Comparison of ENCODE assay signal across 1 cellular context in the genomic region with DNA sequence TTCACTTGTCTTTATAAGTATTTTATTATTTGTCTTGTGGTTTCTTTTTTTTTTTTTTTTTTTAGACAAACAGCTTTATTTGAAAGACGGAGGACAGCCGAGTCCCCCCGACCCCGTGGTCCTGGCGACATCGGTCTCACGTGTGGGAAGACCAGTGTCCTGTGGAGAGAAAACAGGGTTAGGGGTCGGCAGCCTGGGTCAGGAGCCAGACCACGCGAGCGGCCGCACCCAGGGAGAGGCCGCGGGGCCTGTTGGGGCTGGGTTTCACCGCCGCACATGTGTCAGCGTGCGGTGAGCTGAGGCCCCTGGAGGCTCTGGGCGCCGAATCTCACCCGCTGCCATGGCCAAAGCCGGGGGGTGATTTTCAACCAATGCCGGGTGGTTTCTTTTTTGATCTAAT.
A peak's percentile ranks its signal among the peaks of the same experiment; 100 is the strongest.
TF ChIP-seq lines count a peak whose summit lies in the region.

No MANE protein-coding gene starts in this region.

TF ChIP-seq in K562, 482 proteins besides CTCF, POLR2A, EP300 and RAD21 (continued from another document):
- TF ChIP-seq, protein P1, sequence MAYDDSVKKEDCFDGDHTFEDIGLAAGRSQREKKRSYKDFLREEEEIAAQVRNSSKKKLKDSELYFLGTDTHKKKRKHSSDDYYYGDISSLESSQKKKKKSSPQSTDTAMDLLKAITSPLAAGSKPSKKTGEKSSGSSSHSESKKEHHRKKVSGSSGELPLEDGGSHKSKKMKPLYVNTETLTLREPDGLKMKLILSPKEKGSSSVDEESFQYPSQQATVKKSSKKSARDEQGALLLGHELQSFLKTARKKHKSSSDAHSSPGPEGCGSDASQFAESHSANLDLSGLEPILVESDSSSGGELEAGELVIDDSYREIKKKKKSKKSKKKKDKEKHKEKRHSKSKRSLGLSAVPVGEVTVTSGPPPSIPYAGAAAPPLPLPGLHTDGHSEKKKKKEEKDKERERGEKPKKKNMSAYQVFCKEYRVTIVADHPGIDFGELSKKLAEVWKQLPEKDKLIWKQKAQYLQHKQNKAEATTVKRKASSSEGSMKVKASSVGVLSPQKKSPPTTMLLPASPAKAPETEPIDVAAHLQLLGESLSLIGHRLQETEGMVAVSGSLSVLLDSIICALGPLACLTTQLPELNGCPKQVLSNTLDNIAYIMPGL (CRISPR knock-in tag; IDR thresholded peaks at IDR 0.05), result no peak
- TF ChIP-seq, protein P2, sequence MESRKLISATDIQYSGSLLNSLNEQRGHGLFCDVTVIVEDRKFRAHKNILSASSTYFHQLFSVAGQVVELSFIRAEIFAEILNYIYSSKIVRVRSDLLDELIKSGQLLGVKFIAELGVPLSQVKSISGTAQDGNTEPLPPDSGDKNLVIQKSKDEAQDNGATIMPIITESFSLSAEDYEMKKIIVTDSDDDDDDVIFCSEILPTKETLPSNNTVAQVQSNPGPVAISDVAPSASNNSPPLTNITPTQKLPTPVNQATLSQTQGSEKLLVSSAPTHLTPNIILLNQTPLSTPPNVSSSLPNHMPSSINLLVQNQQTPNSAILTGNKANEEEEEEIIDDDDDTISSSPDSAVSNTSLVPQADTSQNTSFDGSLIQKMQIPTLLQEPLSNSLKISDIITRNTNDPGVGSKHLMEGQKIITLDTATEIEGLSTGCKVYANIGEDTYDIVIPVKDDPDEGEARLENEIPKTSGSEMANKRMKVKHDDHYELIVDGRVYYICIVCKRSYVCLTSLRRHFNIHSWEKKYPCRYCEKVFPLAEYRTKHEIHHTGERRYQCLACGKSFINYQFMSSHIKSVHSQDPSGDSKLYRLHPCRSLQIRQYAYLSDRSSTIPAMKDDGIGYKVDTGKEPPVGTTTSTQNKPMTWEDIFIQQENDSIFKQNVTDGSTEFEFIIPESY (CRISPR knock-in tag; IDR thresholded peaks at IDR 0.05), result peak; percentile 67
- TF ChIP-seq, protein P3, sequence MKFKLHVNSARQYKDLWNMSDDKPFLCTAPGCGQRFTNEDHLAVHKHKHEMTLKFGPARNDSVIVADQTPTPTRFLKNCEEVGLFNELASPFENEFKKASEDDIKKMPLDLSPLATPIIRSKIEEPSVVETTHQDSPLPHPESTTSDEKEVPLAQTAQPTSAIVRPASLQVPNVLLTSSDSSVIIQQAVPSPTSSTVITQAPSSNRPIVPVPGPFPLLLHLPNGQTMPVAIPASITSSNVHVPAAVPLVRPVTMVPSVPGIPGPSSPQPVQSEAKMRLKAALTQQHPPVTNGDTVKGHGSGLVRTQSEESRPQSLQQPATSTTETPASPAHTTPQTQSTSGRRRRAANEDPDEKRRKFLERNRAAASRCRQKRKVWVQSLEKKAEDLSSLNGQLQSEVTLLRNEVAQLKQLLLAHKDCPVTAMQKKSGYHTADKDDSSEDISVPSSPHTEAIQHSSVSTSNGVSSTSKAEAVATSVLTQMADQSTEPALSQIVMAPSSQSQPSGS (CRISPR knock-in tag; IDR thresholded peaks at IDR 0.05), result no peak
- TF ChIP-seq, protein P4, sequence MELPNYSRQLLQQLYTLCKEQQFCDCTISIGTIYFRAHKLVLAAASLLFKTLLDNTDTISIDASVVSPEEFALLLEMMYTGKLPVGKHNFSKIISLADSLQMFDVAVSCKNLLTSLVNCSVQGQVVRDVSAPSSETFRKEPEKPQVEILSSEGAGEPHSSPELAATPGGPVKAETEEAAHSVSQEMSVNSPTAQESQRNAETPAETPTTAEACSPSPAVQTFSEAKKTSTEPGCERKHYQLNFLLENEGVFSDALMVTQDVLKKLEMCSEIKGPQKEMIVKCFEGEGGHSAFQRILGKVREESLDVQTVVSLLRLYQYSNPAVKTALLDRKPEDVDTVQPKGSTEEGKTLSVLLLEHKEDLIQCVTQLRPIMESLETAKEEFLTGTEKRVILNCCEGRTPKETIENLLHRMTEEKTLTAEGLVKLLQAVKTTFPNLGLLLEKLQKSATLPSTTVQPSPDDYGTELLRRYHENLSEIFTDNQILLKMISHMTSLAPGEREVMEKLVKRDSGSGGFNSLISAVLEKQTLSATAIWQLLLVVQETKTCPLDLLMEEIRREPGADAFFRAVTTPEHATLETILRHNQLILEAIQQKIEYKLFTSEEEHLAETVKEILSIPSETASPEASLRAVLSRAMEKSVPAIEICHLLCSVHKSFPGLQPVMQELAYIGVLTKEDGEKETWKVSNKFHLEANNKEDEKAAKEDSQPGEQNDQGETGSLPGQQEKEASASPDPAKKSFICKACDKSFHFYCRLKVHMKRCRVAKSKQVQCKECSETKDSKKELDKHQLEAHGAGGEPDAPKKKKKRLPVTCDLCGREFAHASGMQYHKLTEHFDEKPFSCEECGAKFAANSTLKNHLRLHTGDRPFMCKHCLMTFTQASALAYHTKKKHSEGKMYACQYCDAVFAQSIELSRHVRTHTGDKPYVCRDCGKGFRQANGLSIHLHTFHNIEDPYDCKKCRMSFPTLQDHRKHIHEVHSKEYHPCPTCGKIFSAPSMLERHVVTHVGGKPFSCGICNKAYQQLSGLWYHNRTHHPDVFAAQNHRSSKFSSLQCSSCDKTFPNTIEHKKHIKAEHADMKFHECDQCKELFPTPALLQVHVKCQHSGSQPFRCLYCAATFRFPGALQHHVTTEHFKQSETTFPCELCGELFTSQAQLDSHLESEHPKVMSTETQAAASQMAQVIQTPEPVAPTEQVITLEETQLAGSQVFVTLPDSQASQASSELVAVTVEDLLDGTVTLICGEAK (IDR thresholded peaks at IDR 0.05), result no peak
- TF ChIP-seq, protein P4 (CRISPR knock-in tag; IDR thresholded peaks at IDR 0.05), result peak; percentile 78
- TF ChIP-seq MCM3 (IDR thresholded peaks at IDR 0.05), result no peak
- TF ChIP-seq CBFA2T2 (conservative IDR thresholded peaks at IDR 0.05), result no peak
- TF ChIP-seq MTA1 (IDR thresholded peaks at IDR 0.05; ENCODE audit: borderline replicate concordance), result no peak
- no peak for TF ChIP-seq JUNB (CRISPR knock-in tag; conservative IDR thresholded peaks at IDR 0.05)
- TF ChIP-seq STAT5B (CRISPR knock-in tag; IDR thresholded peaks at IDR 0.05), result no peak
